16 cellular contexts compared by ENCODE assay signal in genomic region chr5:88732862-88733261, GRCh38.
DNase-seq lines count a peak whose midpoint lies in the region; ATAC-seq and TF ChIP-seq lines count a peak whose summit lies in the region.
"Had no signal": no experiment of that assay in that cellular context is flagged by ENCODE, and none has a peak within 500 bp of the region (broad histone marks: within the 10 kb centered on the region; RNA-seq: fewer than 3 reads in every experiment).

No MANE protein-coding gene starts in this region.

- H3K4me3 ChIP-seq in dorsolateral prefrontal cortex = peak overlapping the region in 10 of 59 donors; percentile 1 to 34 (median 18)
- no peak overlapping the region for H3K4me3 ChIP-seq in skin epidermis
- H3K4me3 ChIP-seq: hepatocyte had no signal

- no peak for TF ChIP-seq CTCF in dorsolateral prefrontal cortex (IDR thresholded peaks at IDR 0.05 in 54 of 56, conservative IDR thresholded peaks at IDR 0.05 in 2 of 56; ENCODE audit: low read depth in 1 of 56, partially characterized antibody in 56 of 56)

- intact Hi-C loops in dorsolateral prefrontal cortex (cut with DNase I) = loop anchor here (5.0 to 10.0 kb wide), 4 partner anchors 92 to 1534 kb away; partner anchors contain the start of gene MEF2C (in 1 of the 2)

- H3K27ac ChIP-seq in dorsolateral prefrontal cortex (peak overlapping the region in 58 of 59 donors; percentile 29 to 92 (median 79)), skin epidermis (peak overlapping the region in 12 of 21 experiments; percentile 5 to 64 (median 49))
- H3K27ac ChIP-seq: hepatocyte, KMS-11, parathyroid adenoma had no signal

- H3K27me3 ChIP-seq in dorsolateral prefrontal cortex = no peaks in the 10 kb centered on the region
- H3K27me3 ChIP-seq: hepatocyte had no signal

- ATAC-seq in GM21515 (IDR thresholded peaks at IDR 0.05; ENCODE audit: unreplicated experiment) = peak; percentile 6
- ATAC-seq in GM19023 (IDR thresholded peaks at IDR 0.05; ENCODE audit: unreplicated experiment) = no peak
- ATAC-seq: Panc1 had no signal

- DNase-seq in NCI-H82 (lab: John Stamatoyannopoulos, UW) (peak; percentile 94), dorsolateral prefrontal cortex (no peak), SHP77 (lab: John Stamatoyannopoulos, UW) (no peak), HT-29 (ENCODE audit: low spot score) (no peak)
- DNase-seq in stimulated activated CD4-positive, alpha-beta T cell treated with anti-CD3 and anti-CD28 coated beads, Interleukin-4, amount 100 ng/mL, for 4 hours = no peak
- DNase-seq: activated CD4-positive, alpha-beta memory T cell treated with anti-CD3 and anti-CD28 coated beads, Interleukin-2, amount 10 ng/mL, durations not matched to agents 7 days and 5 days; BE2C; NCI-H2171; T-helper 17 cell had no signal
